28 cellular contexts compared by ENCODE assay signal in the genomic region with DNA sequence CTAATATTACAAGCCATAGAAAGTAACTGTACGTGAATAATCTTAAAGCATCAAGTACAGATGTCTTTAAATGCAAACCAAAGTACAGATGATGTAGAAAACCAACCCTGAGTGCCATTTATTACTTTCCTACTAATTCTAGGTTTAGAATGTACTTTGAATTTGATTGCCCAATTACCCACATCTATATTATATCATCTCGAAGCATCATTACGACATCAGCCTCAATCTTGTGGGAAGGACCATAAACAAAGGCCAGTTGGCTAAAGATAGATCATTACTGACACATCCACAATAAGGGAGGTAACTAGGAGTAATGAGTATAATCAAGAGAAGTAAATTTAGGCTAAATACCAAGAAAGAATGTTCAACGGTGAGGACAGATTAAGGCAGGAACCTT.
DNase-seq lines count a peak whose midpoint lies in the region; ATAC-seq, FAIRE-seq and TF ChIP-seq lines count a peak whose summit lies in the region.
"Had no signal": no experiment of that assay in that cellular context is flagged by ENCODE, and none has a peak within 500 bp of the region (broad histone marks: within the 10 kb centered on the region; RNA-seq: fewer than 3 reads in every experiment).

No MANE protein-coding gene starts in this region.

- DNase-seq in HCEC 1CT: peak; percentile 74
- peak; percentile 53 for DNase-seq in NCI-H1436 (lab: John Stamatoyannopoulos, UW)
- DNase-seq in astrocyte (ENCODE audit: low read depth): peak; percentile 19
- DNase-seq in right lobe of liver: no peak
- DNase-seq in GM23248: no peak
- DNase-seq in NCI-H345 (lab: John Stamatoyannopoulos, UW): no peak
- no peak for DNase-seq in T-helper 9 cell
- DNase-seq: activated CD4-positive, CD25-positive, alpha-beta regulatory T cell treated with anti-CD3 and anti-CD28 coated beads, Interleukin-2, amount 50 U/mL, for 72 hours; activated CD8-positive, alpha-beta memory T cell treated with anti-CD3 and anti-CD28 coated beads for 24 hours; activated naive CD4-positive, alpha-beta T cell treated with Interleukin-2 at 50 U/mL for 16 hours; activated T-cell treated with anti-CD3 and anti-CD28 coated beads, Interleukin-2, amount 50 U/mL, for 48 hours; amniotic stem cell; caudate nucleus; foreskin melanocyte; hippocampal formation; MM.1S; NCI-H1930; NCI-H510A had no signal

- no peak overlapping the region for H3K4me3 ChIP-seq in astrocyte (ENCODE audit: insufficient read depth, low read depth, low read length)
- no peak overlapping the region for H3K4me3 ChIP-seq in right lobe of liver
- H3K4me3 ChIP-seq in GM23248: no peak overlapping the region
- H3K4me3 ChIP-seq: GM23338, suprapubic skin had no signal

- ATAC-seq in right lobe of liver (peak; percentile 48 to 87 (median 70)), HG03565 (IDR thresholded peaks at IDR 0.05; ENCODE audit: unreplicated experiment) (no peak)
- ATAC-seq: GM23338 had no signal

- in situ Hi-C loops in GM23248 (cut with MboI): no loop called here

- H3K27me3 Mint-ChIP-seq in astrocyte (ENCODE audit: low read depth, unreplicated experiment): no peaks in the 10 kb centered on the region
- H3K27me3 Mint-ChIP-seq: IgD-negative memory B cell had no signal

- H3K4me2 ChIP-seq in astrocyte (ENCODE audit: low read length) (no peak overlapping the region), GM23248 (ENCODE audit: unreplicated experiment) (no peak overlapping the region)
- H3K4me2 ChIP-seq: GM23338 had no signal

- no peaks in the 10 kb centered on the region for H3K36me3 Mint-ChIP-seq in astrocyte (ENCODE audit: low read depth, unreplicated experiment)
- H3K36me3 Mint-ChIP-seq: CD14-positive monocyte had no signal

- H3K27me3 ChIP-seq in astrocyte (ENCODE audit: insufficient read depth, low read length) (no peaks in the 10 kb centered on the region), right lobe of liver (no peaks in the 10 kb centered on the region), GM23248 (replicated peaks; ENCODE audit: insufficient read depth) (no peaks in the 10 kb centered on the region)
- H3K27me3 ChIP-seq: suprapubic skin had no signal

- no peak for FAIRE-seq in astrocyte (lab: Jason Lieb, UNC)
- FAIRE-seq: endothelial cell of umbilical vein, islet of Langerhans, TTC549, urothelium cell line had no signal

- intact Hi-C loops in right lobe of liver (cut with DNase I): no loop called here

- H3K9ac ChIP-seq in astrocyte (ENCODE audit: low read length): no peak overlapping the region
- no peak overlapping the region for H3K9ac ChIP-seq in GM23248

- H3K9me3 ChIP-seq in astrocyte (ENCODE audit: insufficient read depth, low read depth, low read length) (no peaks in the 10 kb centered on the region), right lobe of liver (no peaks in the 10 kb centered on the region), GM23248 (ENCODE audit: low read depth) (no peaks in the 10 kb centered on the region)
- H3K9me3 ChIP-seq: suprapubic skin had no signal

- WGBS in right lobe of liver (ENCODE audit: insufficient coverage, low coverage, low lambda C conversion rate, missing lambda C conversion rate): 46% methylated on average over 4 of the region's 4 CpGs
- WGBS in GM23248 (ENCODE audit: low coverage in 1 of 2, low lambda C conversion rate in 2 of 2, missing lambda C conversion rate in 2 of 2), 2 experiments: 47 to 52% methylated on average over 4 of the region's 4 CpGs

- H4K20me1 ChIP-seq in astrocyte (ENCODE audit: insufficient read depth, low read length) (no peaks in the 10 kb centered on the region), GM23248 (ENCODE audit: insufficient read depth) (no peaks in the 10 kb centered on the region)

- H3K79me2 ChIP-seq in astrocyte (ENCODE audit: insufficient read depth, low read length) (no peaks in the 10 kb centered on the region), GM23248 (ENCODE audit: insufficient read depth) (no peaks in the 10 kb centered on the region)

- no peaks in the 10 kb centered on the region for H3K9me2 ChIP-seq in GM23248 (ENCODE audit: insufficient read depth)

- H3K4me1 ChIP-seq in astrocyte (ENCODE audit: insufficient read depth, low read length): no peaks in the 10 kb centered on the region
- H3K4me1 ChIP-seq in right lobe of liver: peaks cover 0 to 16% (median 0%) of the 10 kb centered on the region in 4 donors
- H3K4me1 ChIP-seq in GM23248 (ENCODE audit: insufficient read depth): no peaks in the 10 kb centered on the region

- H2AFZ ChIP-seq in astrocyte (ENCODE audit: low read depth, low read length): no peak overlapping the region
- no peak overlapping the region for H2AFZ ChIP-seq in GM23248
- H2AFZ ChIP-seq: GM23338 had no signal

- H3K27ac ChIP-seq in astrocyte (ENCODE audit: low read depth, low read length) (no peak overlapping the region), right lobe of liver (no peak overlapping the region), GM23248 (no peak overlapping the region)
- H3K27ac ChIP-seq: suprapubic skin had no signal

- TF ChIP-seq CTCF in astrocyte (IDR thresholded peaks at IDR 0.05; ENCODE audit: insufficient read depth, low read depth, low read length) (no peak), right lobe of liver (IDR thresholded peaks at IDR 0.05) (no peak)

- no peaks in the 10 kb centered on the region for H3K36me3 ChIP-seq in astrocyte (ENCODE audit: insufficient read depth, low read length)
- no peaks in the 10 kb centered on the region for H3K36me3 ChIP-seq in right lobe of liver
- H3K36me3 ChIP-seq in GM23248 (ENCODE audit: low read depth): no peaks in the 10 kb centered on the region
- H3K36me3 ChIP-seq: suprapubic skin had no signal

- H3F3A ChIP-seq in GM23248 (ENCODE audit: insufficient read depth): no peaks in the 10 kb centered on the region

- no peaks in the 10 kb centered on the region for H3K4me1 Mint-ChIP-seq in astrocyte (ENCODE audit: low read depth, unreplicated experiment)
- H3K4me1 Mint-ChIP-seq: GM23338 had no signal

- TF ChIP-seq POLR2A in right lobe of liver (IDR thresholded peaks at IDR 0.05): no peak

- H3K9me3 Mint-ChIP-seq in astrocyte (ENCODE audit: unreplicated experiment): peaks cover 2% of the 10 kb centered on the region
- H3K9me3 Mint-ChIP-seq: IgD-negative memory B cell had no signal

- H3K27ac Mint-ChIP-seq in astrocyte (ENCODE audit: unreplicated experiment): no peak overlapping the region
- H3K27ac Mint-ChIP-seq: GM23338, IgD-negative memory B cell had no signal

- no peak overlapping the region for H3K4me3 Mint-ChIP-seq in astrocyte (ENCODE audit: unreplicated experiment)
- H3K4me3 Mint-ChIP-seq: CD14-positive monocyte, GM23338, IgD-negative memory B cell, neural crest cell had no signal

Comparison
In these comparisons a context has a peak if more than half of its experiments do, and no peak if none do; other contexts are left out.
1. DNase-seq: peak in HCEC 1CT (single experiment), NCI-H1436 (single experiment) and astrocyte (single experiment); none in right lobe of liver (0 of 3), GM23248 (single experiment), NCI-H345 (single experiment) and T-helper 9 cell (single experiment).